In the genomic region with DNA sequence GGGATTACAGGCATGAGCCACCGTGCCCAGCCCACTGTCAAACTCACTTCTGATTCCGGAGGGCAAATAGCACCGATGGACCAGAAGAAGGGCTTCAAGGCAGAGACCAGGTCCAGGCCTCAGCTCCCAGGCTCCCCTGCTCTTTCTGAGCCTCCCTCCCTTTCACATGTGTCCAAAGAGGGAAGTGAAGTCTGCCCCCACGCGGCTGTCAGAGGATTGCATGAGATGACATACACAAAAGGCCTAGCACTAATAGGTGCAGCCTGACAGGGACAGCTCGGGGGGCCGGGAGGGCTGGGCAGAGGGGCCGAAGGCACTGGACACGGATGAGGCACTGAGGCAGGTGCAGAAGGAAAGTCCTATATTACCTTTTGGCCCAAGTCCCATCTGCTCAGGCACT, we compare ENCODE assay signal across 8 cellular contexts. TPM values are rescaled to one million over a fixed set of nuclear protein-coding genes. Genes with fewer than 3 reads are reported as not detected.
A peak's percentile ranks its signal among the peaks of the same experiment; 100 is the strongest.
DNase-seq lines count a peak whose midpoint lies in the region; ATAC-seq, FAIRE-seq and TF ChIP-seq lines count a peak whose summit lies in the region.

No MANE protein-coding gene starts in this region.

- no peak for ATAC-seq in GM19035 (IDR thresholded peaks at IDR 0.05; ENCODE audit: unreplicated experiment)

- H3K4me3 ChIP-seq in cardiac fibroblast (replicated peaks in 1 of 2; ENCODE audit: low read depth in 2 of 2, low read length in 2 of 2) (no peak overlapping the region), small intestine (ENCODE audit: low read depth in 1 of 2, low read length in 2 of 2) (no peak overlapping the region)

- 31 to 59% (median 50%) methylated on average over 9 of the region's 9 CpGs for WGBS in small intestine, 3 donors

- H3K27ac ChIP-seq in small intestine (ENCODE audit: low read depth in 1 of 2, low read length in 1 of 2) = no peak overlapping the region

- peaks cover 0 to 5% of the 10 kb centered on the region in 2 donors for H3K36me3 ChIP-seq in small intestine (ENCODE audit: control insufficient read depth in 2 of 2, insufficient read depth in 2 of 2, low read length in 2 of 2)

- H3K27me3 ChIP-seq in small intestine (ENCODE audit: control insufficient read depth in 2 of 2, insufficient read depth in 2 of 2, low read length in 2 of 2) = no peaks in the 10 kb centered on the region

- H3K4me1 ChIP-seq in small intestine (ENCODE audit: control insufficient read depth in 2 of 2, insufficient read depth in 1 of 2, low read depth in 1 of 2, low read length in 1 of 2) = no peaks in the 10 kb centered on the region

- DNase-seq in activated T-cell treated with anti-CD3 and anti-CD28 coated beads for 48 hours (ENCODE audit: low read depth) = peak; percentile 20
- no peak for DNase-seq in activated T-cell treated with anti-CD3 and anti-CD28 coated beads, Interleukin-2, amount 50 U/mL, for 1 hour
- DNase-seq in NCI-H460 (ENCODE audit: extremely low read depth, low read depth) = peak; percentile 44
- peak; percentile 23 to 31 for DNase-seq in cardiac fibroblast (ENCODE audit: low read depth in 2 of 2)
- DNase-seq in small intestine = peak; percentile 67
- DNase-seq in dedifferentiated amniotic fluid mesenchymal stem cell (ENCODE audit: extremely low spot score) = no peak
- no peak for DNase-seq in NCI-H2029 (lab: John Stamatoyannopoulos, UW)

- TF ChIP-seq CTCF in cardiac fibroblast (IDR thresholded peaks at IDR 0.05; ENCODE audit: low read depth, low read length) = peak; percentile 38

- H3K9me3 ChIP-seq in small intestine (ENCODE audit: control insufficient read depth, low read depth) = no peaks in the 10 kb centered on the region

- no peak for FAIRE-seq in small intestine (lab: Jason Lieb, UNC)

RNA-seq across cellular contexts. Expression of a gene that starts 16.1 kb away (rescaled TPM):
- total RNA-seq in NCI-H460 (2014; rRNA removed; shearing (Covaris generic)) = 0.12 TPM in 1 of 2 replicates, not detected in the other
- not detected in 2 replicates for polyA plus RNA-seq in NCI-H460 (2014; cell fraction: nucleus; rRNA removed)
- polyA plus RNA-seq in small intestine = 1,000 to 10,000 TPM in 1 of 3 donors, 100 to 1,000 TPM in 2; 113 to 1,158 (median 497) TPM

RNA-seq across cellular contexts. Expression of a gene that starts 29.6 kb away (rescaled TPM):
- not detected in 2 replicates for total RNA-seq in NCI-H460 (2014; rRNA removed; shearing (Covaris generic))
- not detected in 2 replicates for polyA plus RNA-seq in NCI-H460 (2014; cell fraction: nucleus; rRNA removed)
- polyA plus RNA-seq in small intestine = 1 to 10 TPM in 2 of 3 donors, not detected in 1; 1.1 to 1.9 TPM

Comparison
In these comparisons a context has a peak if more than half of its experiments do, and no peak if none do; other contexts are left out.
1. DNase-seq: peak in activated T-cell treated with anti-CD3 and anti-CD28 coated beads for 48 hours (single experiment), NCI-H460 (single experiment), cardiac fibroblast (2 of 2) and small intestine (single experiment); none in activated T-cell treated with anti-CD3 and anti-CD28 coated beads, Interleukin-2, amount 50 U/mL, for 1 hour (single experiment), dedifferentiated amniotic fluid mesenchymal stem cell (single experiment) and NCI-H2029 (single experiment).